Comparison of ENCODE assay signal across 8 cellular contexts in genomic region chr22:24768537-24769374, GRCh38. TPM values are rescaled to one million over a fixed set of nuclear protein-coding genes. Genes with fewer than 3 reads are reported as not detected.
A peak's percentile ranks its signal among the peaks of the same experiment; 100 is the strongest.
DNase-seq lines count a peak whose midpoint lies in the region; ATAC-seq and TF ChIP-seq lines count a peak whose summit lies in the region.

No MANE protein-coding gene starts in this region.

- H4K20me1 ChIP-seq in PC-9 (ENCODE audit: insufficient read depth) (no peaks in the 10 kb centered on the region), hepatocyte (ENCODE audit: insufficient read depth, poor library complexity, severe bottlenecking) (no peaks in the 10 kb centered on the region)

- H3K4me2 ChIP-seq in PC-9 (no peak overlapping the region), hepatocyte (no peak overlapping the region)

- H3K4me1 ChIP-seq in PC-9 (replicated peaks; ENCODE audit: insufficient read depth) (no peaks in the 10 kb centered on the region), adrenal gland (replicated peaks in 1 of 2) (no peaks in the 10 kb centered on the region), hepatocyte (ENCODE audit: insufficient read depth) (no peaks in the 10 kb centered on the region)

- intact Hi-C loops in PC-9 (cut with micrococcal nuclease; ENCODE audit: unreplicated experiment) = loop anchor here (1.0 to 5.0 kb wide), 4 partner anchors 34 to 288 kb away; no protein-coding TSS in a partner anchor
- intact Hi-C loops in adrenal gland (cut with DNase I) = loop anchor here in 1 of 2 donors (5.0 kb wide), 1 partner anchor 84 kb away; no protein-coding TSS in a partner anchor

- no peaks in the 10 kb centered on the region for H3K36me3 ChIP-seq in PC-9 (ENCODE audit: low read depth)
- H3K36me3 ChIP-seq in adrenal gland (replicated peaks in 1 of 2) = no peaks in the 10 kb centered on the region
- H3K36me3 ChIP-seq in hepatocyte (replicated peaks; ENCODE audit: insufficient read depth, low read depth) = no peaks in the 10 kb centered on the region

- CTCF ChIA-PET in PC-9 (lab: Charles Lee) = interaction anchor here (0.6 to 1.7 kb wide), 2 partner anchors 82 to 329 kb away, joined by 9 to 19 read pairs; no protein-coding TSS in a partner anchor

- H3K27ac ChIP-seq in PC-9 = no peak overlapping the region
- no peak overlapping the region for H3K27ac ChIP-seq in adrenal gland
- no peak overlapping the region for H3K27ac ChIP-seq in hepatocyte

- no peaks in the 10 kb centered on the region for H3K9me2 ChIP-seq in PC-9 (ENCODE audit: insufficient read depth)
- H3K9me2 ChIP-seq in hepatocyte (replicated peaks; ENCODE audit: insufficient read depth) = no peaks in the 10 kb centered on the region

- 45 to 54% (median 51%) methylated on average over 8 of the region's 8 CpGs for WGBS in adrenal gland, 4 donors
- 49% methylated on average over 8 of the region's 8 CpGs for WGBS in hepatocyte (ENCODE audit: low lambda C conversion rate, missing lambda C conversion rate)

- BruUV-seq in PC-9 (replicated peaks; lab: Mats Ljungman, UMichigan) = no TSS peak

- DNase-seq in DMS153 (lab: John Stamatoyannopoulos, UW) = peak; percentile 53
- peak in 51 of 76 experiments; percentile 7 to 65 (median 33) for DNase-seq in HUDEP-2 (lab: John Stamatoyannopoulos, UW; ENCODE audit: unreplicated experiment in 76 of 76)
- DNase-seq in PC-9 = peak; percentile 43 to 48
- peak; percentile 66 to 87 (median 78) for DNase-seq in adrenal gland
- peak; percentile 81 for DNase-seq in hepatocyte (ENCODE audit: low spot score)
- DNase-seq in stimulated activated CD4-positive, alpha-beta T cell treated with anti-CD3 and anti-CD28 coated beads, Interleukin-12 subunit alpha, Interleukin-12 subunit beta, amount 100 ng/mL, for 24 hours (ENCODE audit: low read depth in 2 of 2) = peak; percentile 1 to 44

- POLR2A ChIA-PET in PC-9 (lab: Charles Lee; ENCODE audit: unreplicated experiment) = no interaction called here

- TF ChIP-seq POLR2A in adrenal gland (IDR thresholded peaks at IDR 0.05) = no peak

- TF ChIP-seq CTCF in PC-9 (conservative IDR thresholded peaks at IDR 0.05) (peak; percentile 75), adrenal gland (IDR thresholded peaks at IDR 0.05) (peak; percentile 49 to 84 (median 68)), hepatocyte (IDR thresholded peaks at IDR 0.05; ENCODE audit: poor library complexity) (peak; percentile 74)

- H3F3A ChIP-seq in PC-9 (ENCODE audit: insufficient read depth, low read depth) = no peaks in the 10 kb centered on the region; the same call in 1 of the 2 replicates

- H3K9me3 ChIP-seq in PC-9 (ENCODE audit: insufficient read depth, low read depth) (no peaks in the 10 kb centered on the region), adrenal gland (replicated peaks in 1 of 3) (no peaks in the 10 kb centered on the region), hepatocyte (ENCODE audit: low read depth) (no peaks in the 10 kb centered on the region)

- H2AFZ ChIP-seq in PC-9 (no peak overlapping the region), hepatocyte (no peak overlapping the region)

- H3K79me2 ChIP-seq in PC-9 (ENCODE audit: low read depth) = no peaks in the 10 kb centered on the region
- H3K79me2 ChIP-seq in hepatocyte = no peaks in the 10 kb centered on the region

- H3K4me3 ChIP-seq in PC-9 (no peak overlapping the region), adrenal gland (no peak overlapping the region), hepatocyte (no peak overlapping the region)

- H3K27me3 ChIP-seq in PC-9 (ENCODE audit: insufficient read depth, low read depth) = 0 out of 2 replicates have a peak, but pooled peaks cover 4% of the 10 kb centered on the region
- H3K27me3 ChIP-seq in adrenal gland = peaks cover 5% of the 10 kb centered on the region
- no peaks in the 10 kb centered on the region for H3K27me3 ChIP-seq in hepatocyte

- no peak for ATAC-seq in HG03097 (IDR thresholded peaks at IDR 0.05; ENCODE audit: low FRiP score, unreplicated experiment)
- ATAC-seq in GM18858 (IDR thresholded peaks at IDR 0.05; ENCODE audit: unreplicated experiment) = no peak

RNA-seq across cellular contexts. Expression of gene PIWIL3, which starts 5.8 kb away (rescaled TPM):
- total RNA-seq in PC-9 (2021) = not detected in 2 replicates
- total RNA-seq in adrenal gland = not detected
- not detected for polyA plus RNA-seq in adrenal gland
- total RNA-seq in hepatocyte = 0.12 TPM in 1 of 2 replicates, not detected in the other
- polyA plus RNA-seq in hepatocyte = not detected in 2 replicates

RNA-seq across cellular contexts. Expression of gene SGSM1, which starts 37.3 kb away (rescaled TPM):
- total RNA-seq in PC-9 (2021) = 0.08 and 0.48 TPM in 2 replicates
- total RNA-seq in adrenal gland = 1 to 10 TPM; 1.9 to 6.8 (median 3.3) TPM
- 1 to 10 TPM; 2.0 to 3.4 (median 3.3) TPM for polyA plus RNA-seq in adrenal gland
- total RNA-seq in hepatocyte = 3.1 and 3.5 TPM in 2 replicates
- 1.7 TPM in 2 replicates for polyA plus RNA-seq in hepatocyte

Comparison
In these comparisons a context has a peak if more than half of its experiments do, and no peak if none do; other contexts are left out.
1. DNase-seq: peak in every context shown above with its lines; median percentile 81 in hepatocyte; 78 in adrenal gland; 53 in DMS153; 46 in PC-9; 33 in HUDEP-2; 22 in stimulated activated CD4-positive, alpha-beta T cell treated with anti-CD3 and anti-CD28 coated beads, Interleukin-12 subunit alpha, Interleukin-12 subunit beta, amount 100 ng/mL, for 24 hours.